ENCODE assay signal across 8 cellular contexts in the genomic region with DNA sequence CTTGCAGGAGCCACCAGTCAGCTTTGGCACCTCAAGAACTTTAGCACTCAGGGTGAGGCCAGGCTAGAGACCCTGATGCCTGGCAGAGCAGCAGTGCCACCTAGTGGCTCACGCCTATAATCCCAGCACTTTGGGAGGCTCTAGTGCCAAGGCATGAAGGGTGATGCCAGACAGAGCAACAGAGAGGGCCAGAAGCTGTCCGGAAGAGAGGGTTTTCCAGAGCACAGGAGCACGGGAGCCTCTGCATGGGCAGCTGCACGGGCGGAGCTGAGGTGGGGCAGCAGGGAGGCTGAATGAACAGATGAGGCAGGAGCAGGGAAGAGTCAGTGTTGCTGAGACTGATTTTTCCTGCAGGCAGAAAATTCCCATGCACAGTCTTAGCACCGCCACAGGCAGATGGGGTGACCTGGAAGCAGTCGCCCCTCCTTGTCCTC. TPM values are rescaled to one million over a fixed set of nuclear protein-coding genes. Genes with fewer than 3 reads are reported as not detected.
DNase-seq lines count a peak whose midpoint lies in the region; ATAC-seq lines count a peak whose summit lies in the region.

No MANE protein-coding gene starts in this region.

- H3K27ac Mint-ChIP-seq in naive B cell = peak overlapping the region in 1 of 6 donors; percentile 94
- no peak overlapping the region for H3K27ac Mint-ChIP-seq in stimulated activated naive B cell treated with anti-CD40 and anti-IgM and Interleukin-4, amounts not matched to agents 10 μg/mL and 1 μg/mL and 100 μg/mL, for 72 hours

- peaks cover 10 to 18% (median 15%) of the 10 kb centered on the region in 3 donors for H3K27me3 Mint-ChIP-seq in naive B cell
- peaks cover 8 to 9% of the 10 kb centered on the region in 2 donors for H3K27me3 Mint-ChIP-seq in stimulated activated naive B cell treated with anti-CD40 and anti-IgM and Interleukin-4, amounts not matched to agents 10 μg/mL and 1 μg/mL and 100 μg/mL, for 72 hours

- H3K36me3 Mint-ChIP-seq in naive B cell = no peaks in the 10 kb centered on the region
- H3K36me3 Mint-ChIP-seq in stimulated activated naive B cell treated with anti-CD40 and anti-IgM and Interleukin-4, amounts not matched to agents 10 μg/mL and 1 μg/mL and 100 μg/mL, for 72 hours = no peaks in the 10 kb centered on the region

- no peak overlapping the region for H3K4me3 Mint-ChIP-seq in naive B cell
- no peak overlapping the region for H3K4me3 Mint-ChIP-seq in stimulated activated naive B cell treated with anti-CD40 and anti-IgM and Interleukin-4, amounts not matched to agents 10 μg/mL and 1 μg/mL and 100 μg/mL, for 72 hours

- ATAC-seq in GM18511 (IDR thresholded peaks at IDR 0.05; ENCODE audit: unreplicated experiment) = peak; percentile 86
- ATAC-seq in HG03103 (IDR thresholded peaks at IDR 0.05; ENCODE audit: low read depth, unreplicated experiment) = peak; percentile 68
- peak; percentile 84 to 87 for ATAC-seq in naive B cell (ENCODE audit: low read depth in 2 of 2)
- ATAC-seq in stimulated activated naive B cell treated with anti-CD40 and anti-IgM and Interleukin-4, amounts not matched to agents 10 μg/mL and 1 μg/mL and 100 μg/mL, for 72 hours (replicated peaks) = peak; percentile 95 to 97

- H3K9me3 Mint-ChIP-seq in naive B cell = no peaks in the 10 kb centered on the region
- no peaks in the 10 kb centered on the region for H3K9me3 Mint-ChIP-seq in stimulated activated naive B cell treated with anti-CD40 and anti-IgM and Interleukin-4, amounts not matched to agents 10 μg/mL and 1 μg/mL and 100 μg/mL, for 72 hours

- peaks cover 5 to 22% (median 12%) of the 10 kb centered on the region in 3 donors for H3K4me1 Mint-ChIP-seq in naive B cell
- H3K4me1 Mint-ChIP-seq in stimulated activated naive B cell treated with anti-CD40 and anti-IgM and Interleukin-4, amounts not matched to agents 10 μg/mL and 1 μg/mL and 100 μg/mL, for 72 hours = peaks cover 5 to 20% of the 10 kb centered on the region in 2 donors

- peak; percentile 81 for DNase-seq in AG08395 (ENCODE audit: low spot score)
- DNase-seq in NCI-H748 (lab: John Stamatoyannopoulos, UW; ENCODE audit: unreplicated experiment) = peak; percentile 67
- DNase-seq in activated CD8-positive, alpha-beta memory T cell treated with anti-CD3 and anti-CD28 coated beads for 24 hours = peak; percentile 81
- DNase-seq in epidermal melanocyte (ENCODE audit: insufficient read length, low spot score) = peak; percentile 76
- peak; percentile 48 for DNase-seq in naive B cell
- peak; percentile 53 for DNase-seq in stimulated activated naive B cell treated with anti-CD40 and anti-IgM and Interleukin-4, amounts not matched to agents 10 μg/mL and 1 μg/mL and 100 μg/mL, for 72 hours

RNA-seq across cellular contexts. Expression of a gene that starts 38.9 kb away (rescaled TPM):
- under 1 TPM in 4 of 6 donors, not detected in 2; 0.41 to 0.78 (median 0.60) TPM for polyA plus RNA-seq in naive B cell (ENCODE audit: low read depth in 6 of 6)

Comparison
In these comparisons a context has a peak if more than half of its experiments do, and no peak if none do; other contexts are left out.
1. Peak in every context shown above with its lines: DNase-seq and ATAC-seq.